ENCODE assay signal across 8 cellular contexts in genomic region chr5:88884435-88884877, GRCh38. TPM values are rescaled to one million over a fixed set of nuclear protein-coding genes. Genes with fewer than 3 reads are reported as not detected.
DNase-seq lines count a peak whose midpoint lies in the region; ATAC-seq and TF ChIP-seq lines count a peak whose summit lies in the region.

No MANE protein-coding gene starts in this region.

- peaks cover 27 to 46% (median 39%) of the 10 kb centered on the region in 10 experiments for H3K4me1 ChIP-seq in BLaER1 treated with 17β-estradiol and CSF1 and Interleukin-3, amounts not matched to agents 10 nM and 100 nM
- peaks cover 64% of the 10 kb centered on the region for H3K4me1 ChIP-seq in Karpas-422 (ENCODE audit: low read length)
- H3K4me1 ChIP-seq in mucosa of rectum (ENCODE audit: control insufficient read depth in 2 of 2, insufficient read depth in 2 of 2, low read length in 2 of 2), result peaks cover 4 to 11% of the 10 kb centered on the region in 2 donors

- no peak for ATAC-seq in GM21423 (IDR thresholded peaks at IDR 0.05; ENCODE audit: unreplicated experiment)

- peak; percentile 68 for DNase-seq in Karpas-422
- DNase-seq in cardiac fibroblast (ENCODE audit: low read depth in 2 of 2), result peak; percentile 20 to 44
- DNase-seq in NCI-H510A (lab: John Stamatoyannopoulos, UW), result no peak
- DNase-seq in activated gamma-delta T cell treated with Interleukin-2 at 50 U/mL for 16 hours, result no peak
- DNase-seq in kidney glomerular epithelial cell (lab: John Stamatoyannopoulos, UW), result no peak

- TF ChIP-seq CTCF in cardiac fibroblast (IDR thresholded peaks at IDR 0.05; ENCODE audit: low read depth, low read length), result no peak

- H3K79me2 ChIP-seq in Karpas-422 (ENCODE audit: low read length), result peaks cover 41% of the 10 kb centered on the region

- peaks cover 0 to 26% (median 8%) of the 10 kb centered on the region in 11 experiments; a peak in 10 of 22 replicates for H4K20me1 ChIP-seq in BLaER1 treated with 17β-estradiol and CSF1 and Interleukin-3, amounts not matched to agents 10 nM and 100 nM
- no peaks in the 10 kb centered on the region for H4K20me1 ChIP-seq in Karpas-422 (ENCODE audit: insufficient read depth, low read depth, low read length)

- H3K27ac ChIP-seq in BLaER1 treated with 17β-estradiol and CSF1 and Interleukin-3, amounts not matched to agents 10 nM and 100 nM, result peak overlapping the region; percentile 84 to 96 (median 92)
- H3K27ac ChIP-seq in Karpas-422 (ENCODE audit: low read length) (peak overlapping the region; percentile 91), mucosa of rectum (ENCODE audit: low read depth in 2 of 2, low read length in 2 of 2) (peak overlapping the region; percentile 75 to 79)

- no peaks in the 10 kb centered on the region for H3K9me2 ChIP-seq in Karpas-422 (replicated peaks; ENCODE audit: insufficient read depth, low read length)

- H3K9me3 ChIP-seq in BLaER1 treated with 17β-estradiol and CSF1 and Interleukin-3, amounts not matched to agents 10 nM and 100 nM (replicated peaks in 1 of 11), result no peaks in the 10 kb centered on the region
- H3K9me3 ChIP-seq in Karpas-422 (ENCODE audit: low read length), result no peaks in the 10 kb centered on the region
- no peaks in the 10 kb centered on the region for H3K9me3 ChIP-seq in mucosa of rectum (ENCODE audit: control insufficient read depth in 2 of 2, low read length in 2 of 2)

- H3K27me3 ChIP-seq in BLaER1 treated with 17β-estradiol and CSF1 and Interleukin-3, amounts not matched to agents 10 nM and 100 nM, result no peaks in the 10 kb centered on the region
- H3K27me3 ChIP-seq in Karpas-422 (ENCODE audit: low read length) (no peaks in the 10 kb centered on the region), mucosa of rectum (ENCODE audit: control insufficient read depth in 2 of 2, insufficient read depth in 2 of 2, low read length in 2 of 2) (no peaks in the 10 kb centered on the region)

- H3K4me2 ChIP-seq in BLaER1 treated with 17β-estradiol and CSF1 and Interleukin-3, amounts not matched to agents 10 nM and 100 nM, result peak overlapping the region; percentile 85 to 97 (median 90)
- peak overlapping the region; percentile 98 for H3K4me2 ChIP-seq in Karpas-422 (ENCODE audit: low read depth, low read length, poor library complexity, severe bottlenecking)

- H3K36me3 ChIP-seq in BLaER1 treated with 17β-estradiol and CSF1 and Interleukin-3, amounts not matched to agents 10 nM and 100 nM, result peaks cover 0 to 17% (median 11%) of the 10 kb centered on the region in 11 experiments; a peak in 7 of 22 replicates
- H3K36me3 ChIP-seq in Karpas-422 (ENCODE audit: insufficient read depth, low read length) (no peaks in the 10 kb centered on the region), mucosa of rectum (ENCODE audit: control insufficient read depth in 2 of 2, insufficient read depth in 2 of 2, low read length in 2 of 2) (no peaks in the 10 kb centered on the region)

- peak overlapping the region; percentile 88 to 98 (median 95) for H3K9ac ChIP-seq in BLaER1 treated with 17β-estradiol and CSF1 and Interleukin-3, amounts not matched to agents 10 nM and 100 nM
- H3K9ac ChIP-seq in Karpas-422 (ENCODE audit: low read length) (peak overlapping the region; percentile 86), mucosa of rectum (ENCODE audit: low read depth in 1 of 2, low read length in 2 of 2) (peak overlapping the region; percentile 38 to 71)

- peak overlapping the region; percentile 77 to 96 (median 86) for H3K4me3 ChIP-seq in BLaER1 treated with 17β-estradiol and CSF1 and Interleukin-3, amounts not matched to agents 10 nM and 100 nM
- H3K4me3 ChIP-seq in Karpas-422 (ENCODE audit: low read length) (peak overlapping the region; percentile 94), cardiac fibroblast (replicated peaks in 1 of 2; ENCODE audit: low read depth in 2 of 2, low read length in 2 of 2) (peak overlapping the region; percentile 68 to 69), mucosa of rectum (ENCODE audit: low read length in 2 of 2) (peak overlapping the region; percentile 79 to 91)

- no peak overlapping the region for H2AFZ ChIP-seq in Karpas-422 (ENCODE audit: low read length)

RNA-seq across cellular contexts. Expression of gene MEF2C, which starts 1.5 kb away (rescaled TPM):
- 105 and 171 TPM in 2 replicates for total RNA-seq in Karpas-422 (2014; rRNA removed; shearing (Covaris generic); ENCODE audit: low replicate concordance)

Comparison
In these comparisons a context has a peak if more than half of its experiments do, and no peak if none do; other contexts are left out.
1. DNase-seq: peak in Karpas-422 (single experiment) and cardiac fibroblast (2 of 2); none in NCI-H510A (single experiment), activated gamma-delta T cell treated with Interleukin-2 at 50 U/mL for 16 hours (single experiment) and kidney glomerular epithelial cell (single experiment).
2. Peak in every context shown above with its lines, with median percentiles within 50 percentile points of each other: H3K27ac ChIP-seq, H3K4me3 ChIP-seq and H3K9ac ChIP-seq.